Comparison of ENCODE assay signal across 1 cellular context in genomic region chr2:71226965-71227560, GRCh38.
A peak's percentile ranks its signal among the peaks of the same experiment; 100 is the strongest.
TF ChIP-seq lines count a peak whose summit lies in the region.

A gene with protein sequence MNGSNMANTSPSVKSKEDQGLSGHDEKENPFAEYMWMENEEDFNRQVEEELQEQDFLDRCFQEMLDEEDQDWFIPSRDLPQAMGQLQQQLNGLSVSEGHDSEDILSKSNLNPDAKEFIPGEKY (minus strand): TSS chr2:71227103. CDS start chr2:71202589, 24,514 bp downstream.

TF ChIP-seq in HepG2, 621 proteins besides CTCF, POLR2A, EP300 and RAD21 (continued from another document):
- TF ChIP-seq, protein P1, sequence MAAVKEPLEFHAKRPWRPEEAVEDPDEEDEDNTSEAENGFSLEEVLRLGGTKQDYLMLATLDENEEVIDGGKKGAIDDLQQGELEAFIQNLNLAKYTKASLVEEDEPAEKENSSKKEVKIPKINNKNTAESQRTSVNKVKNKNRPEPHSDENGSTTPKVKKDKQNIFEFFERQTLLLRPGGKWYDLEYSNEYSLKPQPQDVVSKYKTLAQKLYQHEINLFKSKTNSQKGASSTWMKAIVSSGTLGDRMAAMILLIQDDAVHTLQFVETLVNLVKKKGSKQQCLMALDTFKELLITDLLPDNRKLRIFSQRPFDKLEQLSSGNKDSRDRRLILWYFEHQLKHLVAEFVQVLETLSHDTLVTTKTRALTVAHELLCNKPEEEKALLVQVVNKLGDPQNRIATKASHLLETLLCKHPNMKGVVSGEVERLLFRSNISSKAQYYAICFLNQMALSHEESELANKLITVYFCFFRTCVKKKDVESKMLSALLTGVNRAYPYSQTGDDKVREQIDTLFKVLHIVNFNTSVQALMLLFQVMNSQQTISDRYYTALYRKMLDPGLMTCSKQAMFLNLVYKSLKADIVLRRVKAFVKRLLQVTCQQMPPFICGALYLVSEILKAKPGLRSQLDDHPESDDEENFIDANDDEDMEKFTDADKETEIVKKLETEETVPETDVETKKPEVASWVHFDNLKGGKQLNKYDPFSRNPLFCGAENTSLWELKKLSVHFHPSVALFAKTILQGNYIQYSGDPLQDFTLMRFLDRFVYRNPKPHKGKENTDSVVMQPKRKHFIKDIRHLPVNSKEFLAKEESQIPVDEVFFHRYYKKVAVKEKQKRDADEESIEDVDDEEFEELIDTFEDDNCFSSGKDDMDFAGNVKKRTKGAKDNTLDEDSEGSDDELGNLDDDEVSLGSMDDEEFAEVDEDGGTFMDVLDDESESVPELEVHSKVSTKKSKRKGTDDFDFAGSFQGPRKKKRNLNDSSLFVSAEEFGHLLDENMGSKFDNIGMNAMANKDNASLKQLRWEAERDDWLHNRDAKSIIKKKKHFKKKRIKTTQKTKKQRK (IDR thresholded peaks at IDR 0.05; ENCODE audit: low read length) = peak; percentile 78; the same call in 1 of the 2 replicates
- TF ChIP-seq POGZ (CRISPR knock-in tag; IDR thresholded peaks at IDR 0.05) (0 out of 2 replicates have a peak, but pooled peaks have one; percentile 51), THAP9 (CRISPR knock-in tag; IDR thresholded peaks at IDR 0.05; ENCODE audit: borderline replicate concordance) (0 out of 2 replicates have a peak, but pooled peaks have one; percentile 23), SP2 (CRISPR knock-in tag; IDR thresholded peaks at IDR 0.05) (peak; percentile 84), NFYB (CRISPR knock-in tag; IDR thresholded peaks at IDR 0.05) (peak; percentile 90), HIVEP1 (CRISPR knock-in tag; IDR thresholded peaks at IDR 0.05) (no peak), CREB1 (IDR thresholded peaks at IDR 0.05) (peak; percentile 33; the same call in 1 of the 2 replicates), CREB1 (CRISPR knock-in tag; IDR thresholded peaks at IDR 0.05) (peak; percentile 80), MAX (IDR thresholded peaks at IDR 0.05) (peak; percentile 24; the same call in 1 of the 2 replicates), ZNF687 (CRISPR knock-in tag; IDR thresholded peaks at IDR 0.05) (peak; percentile 17; the same call in 1 of the 2 replicates), THAP11 (CRISPR knock-in tag; IDR thresholded peaks at IDR 0.05) (no peak), TCF7 (IDR thresholded peaks at IDR 0.05; ENCODE audit: low read depth) (0 out of 2 replicates have a peak, but pooled peaks have one; percentile 15), SAP130 (CRISPR knock-in tag; IDR thresholded peaks at IDR 0.05; ENCODE audit: low read depth) (peak; percentile 41; the same call in 1 of the 2 replicates), SP1 (IDR thresholded peaks at IDR 0.05) (no peak), SP1 (CRISPR knock-in tag; IDR thresholded peaks at IDR 0.05) (peak; percentile 52; the same call in 1 of the 2 replicates), FOXA1 (IDR thresholded peaks at IDR 0.05) (no peak), FOXA1 (CRISPR knock-in tag; IDR thresholded peaks at IDR 0.05) (0 out of 2 replicates have a peak, but pooled peaks have one; percentile 36), ZBTB7B (CRISPR knock-in tag; IDR thresholded peaks at IDR 0.05) (0 out of 2 replicates have a peak, but pooled peaks have one; percentile 17), CHD2 (IDR thresholded peaks at IDR 0.05; ENCODE audit: low read depth, low read length) (peak; percentile 16; the same call in 1 of the 2 replicates), ZSCAN29 (CRISPR knock-in tag; conservative IDR thresholded peaks at IDR 0.05) (no peak), CREM (IDR thresholded peaks at IDR 0.05) (peak; percentile 50), CREM (CRISPR knock-in tag; IDR thresholded peaks at IDR 0.05) (no peak)
TF ChIP-seq in HepG2: peak in this region for 21.
